16 cellular contexts compared by ENCODE assay signal in genomic region chrX:17520206-17520605, GRCh38.
DNase-seq lines count a peak whose midpoint lies in the region; ATAC-seq and TF ChIP-seq lines count a peak whose summit lies in the region.
"Had no signal": no experiment of that assay in that cellular context is flagged by ENCODE, and none has a peak within 500 bp of the region (broad histone marks: within the 10 kb centered on the region; RNA-seq: fewer than 3 reads in every experiment).

No MANE protein-coding gene starts in this region.

- H3K4me3 Mint-ChIP-seq in brain (no peak overlapping the region), glutamatergic neuron (ENCODE audit: unreplicated experiment) (no peak overlapping the region)
- H3K4me3 Mint-ChIP-seq: CD14-positive monocyte had no signal

- H3K36me3 Mint-ChIP-seq in brain (peaks cover 6% of the 10 kb centered on the region), glutamatergic neuron (ENCODE audit: unreplicated experiment) (no peaks in the 10 kb centered on the region)

- WGBS in SK-N-SH (ENCODE audit: low lambda C conversion rate): 56% methylated on average over 1 of the region's 1 CpG
- 40 to 76% (median 66%) methylated on average over 1 of the region's 1 CpG for WGBS in adrenal gland, 4 donors

- H3K4me3 ChIP-seq in SK-N-SH (ENCODE audit: low read depth in 2 of 2, low read length in 1 of 2) (no peak overlapping the region), subcutaneous abdominal adipose tissue (ENCODE audit: low read depth in 1 of 5, low read length in 5 of 5) (no peak overlapping the region), adrenal gland (no peak overlapping the region)
- H3K4me3 ChIP-seq: MG63 had no signal

- intact Hi-C loops in adrenal gland (cut with DNase I): no loop called here

- H2AFZ ChIP-seq in SK-N-SH (ENCODE audit: low read depth): no peak overlapping the region

- no peaks in the 10 kb centered on the region for H3K9me2 ChIP-seq in SK-N-SH

- H3K4me1 Mint-ChIP-seq in brain (peaks cover 37% of the 10 kb centered on the region), glutamatergic neuron (ENCODE audit: low read depth, unreplicated experiment) (peaks cover 24% of the 10 kb centered on the region)

- H3K9me3 ChIP-seq in SK-N-SH (no peaks in the 10 kb centered on the region), subcutaneous abdominal adipose tissue (ENCODE audit: control insufficient read depth in 5 of 5, low read length in 5 of 5) (peaks cover 0 to 4% (median 0%) of the 10 kb centered on the region in 5 donors), adrenal gland (replicated peaks in 1 of 3) (no peaks in the 10 kb centered on the region)
- H3K9me3 ChIP-seq: MG63 had no signal

- H3F3A ChIP-seq in SK-N-SH (replicated peaks; ENCODE audit: insufficient read depth): no peaks in the 10 kb centered on the region

- no peak for TF ChIP-seq CTCF in SK-N-SH (IDR thresholded peaks at IDR 0.05)
- no peak for TF ChIP-seq CTCF in brain (conservative IDR thresholded peaks at IDR 0.05)
- no peak for TF ChIP-seq CTCF in glutamatergic neuron (IDR thresholded peaks at IDR 0.05; ENCODE audit: partially characterized antibody, unreplicated experiment)
- no peak for TF ChIP-seq CTCF in adrenal gland (IDR thresholded peaks at IDR 0.05)

- H3K27me3 Mint-ChIP-seq in brain (peaks cover 6% of the 10 kb centered on the region), glutamatergic neuron (ENCODE audit: unreplicated experiment) (no peaks in the 10 kb centered on the region)

- no peaks in the 10 kb centered on the region for H3K79me2 ChIP-seq in SK-N-SH (ENCODE audit: insufficient read depth)

- H3K27ac ChIP-seq in SK-N-SH (ENCODE audit: low read depth in 2 of 2, low read length in 1 of 2): no peak overlapping the region; a peak in 1 of 4 replicates
- peak overlapping the region; percentile 78 for H3K27ac ChIP-seq in subcutaneous abdominal adipose tissue (ENCODE audit: low read depth, low read length)
- H3K27ac ChIP-seq in adrenal gland: no peak overlapping the region
- H3K27ac ChIP-seq: 22Rv1, KMS-11 had no signal

- POLR2A ChIA-PET in SK-N-SH (lab: Yijun Ruan, JAX): no interaction called here

- H3K27me3 ChIP-seq in SK-N-SH (ENCODE audit: insufficient read depth): no peaks in the 10 kb centered on the region
- peaks cover 0 to 5% (median 0%) of the 10 kb centered on the region in 5 donors for H3K27me3 ChIP-seq in subcutaneous abdominal adipose tissue (ENCODE audit: control insufficient read depth in 5 of 5, insufficient read depth in 4 of 5, low read length in 5 of 5)
- H3K27me3 ChIP-seq in adrenal gland: no peaks in the 10 kb centered on the region
- H3K27me3 ChIP-seq: MG63 had no signal

- no peak overlapping the region for H3K9ac ChIP-seq in SK-N-SH
- peak overlapping the region in 1 of 5 donors; percentile 3 for H3K9ac ChIP-seq in subcutaneous abdominal adipose tissue (ENCODE audit: low read length in 5 of 5)
- H3K9ac ChIP-seq: KMS-11 had no signal

- no peak overlapping the region for H3K4me2 ChIP-seq in SK-N-SH
- H3K4me2 ChIP-seq: KMS-11 had no signal

- 0 out of 2 replicates have a peak, but pooled peaks cover 3% of the 10 kb centered on the region for H4K20me1 ChIP-seq in SK-N-SH (ENCODE audit: insufficient read depth)

- H3K4me1 ChIP-seq in SK-N-SH (ENCODE audit: control insufficient read depth in 1 of 2, insufficient read depth in 2 of 2, low read depth in 1 of 2, low read length in 1 of 2) (peaks cover 0 to 4% of the 10 kb centered on the region in 2 experiments; a peak in 2 of 4 replicates), subcutaneous abdominal adipose tissue (ENCODE audit: control insufficient read depth in 5 of 5, insufficient read depth in 5 of 5, low read length in 5 of 5) (peaks cover 0 to 12% (median 12%) of the 10 kb centered on the region in 5 donors), adrenal gland (replicated peaks in 1 of 2) (peaks cover 9 to 13% of the 10 kb centered on the region in 2 donors)

- TF ChIP-seq POLR2A in adrenal gland (IDR thresholded peaks at IDR 0.05): no peak

- TF ChIP-seq EP300 in SK-N-SH (IDR thresholded peaks at IDR 0.05; ENCODE audit: borderline replicate concordance in 1 of 2, low read depth in 1 of 2, low read length in 1 of 2): no peak

- CTCF ChIA-PET in SK-N-SH (lab: Yijun Ruan, JAX): interaction anchor here (2.8 kb wide), 1 partner anchor 71 kb away, joined by 14 read pairs; no protein-coding TSS in a partner anchor

- no peak for TF ChIP-seq RAD21 in SK-N-SH (IDR thresholded peaks at IDR 0.05; ENCODE audit: low read length)

- peak overlapping the region in 3 of 5 experiments; percentile 43 to 74 (median 61) for H3K27ac Mint-ChIP-seq in brain
- peak overlapping the region; percentile 30 for H3K27ac Mint-ChIP-seq in glutamatergic neuron (ENCODE audit: unreplicated experiment)
- H3K27ac Mint-ChIP-seq: CD14-positive monocyte had no signal

- no peak for DNase-seq in SK-N-SH
- no peak for DNase-seq in glutamatergic neuron
- DNase-seq in NCI-H774 (lab: John Stamatoyannopoulos, UW): no peak
- DNase-seq in adrenal gland: no peak
- DNase-seq: COR-L47, MG63, NCI-H1092 treated with DMSO at 0.1 percent for 48 hours, NCI-H1694, NCI-H446 had no signal

- ATAC-seq in SK-N-SH treated with all-trans-retinoic acid at 6 μM for 48 hours (0 out of 3 replicates have a peak, but pooled peaks have one; percentile 43), HG02623 (IDR thresholded peaks at IDR 0.05; ENCODE audit: unreplicated experiment) (no peak)

- H3K36me3 ChIP-seq in SK-N-SH (replicated peaks in 1 of 2; ENCODE audit: control insufficient read depth in 1 of 2, insufficient read depth in 2 of 2, low read length in 1 of 2): no peaks in the 10 kb centered on the region
- no peaks in the 10 kb centered on the region for H3K36me3 ChIP-seq in subcutaneous abdominal adipose tissue (ENCODE audit: control insufficient read depth in 5 of 5, insufficient read depth in 5 of 5, low read length in 5 of 5)
- no peaks in the 10 kb centered on the region for H3K36me3 ChIP-seq in adrenal gland (replicated peaks in 1 of 2)
- H3K36me3 ChIP-seq: MG63 had no signal

- peaks cover 0 to 3% (median 0%) of the 10 kb centered on the region in 5 experiments for H3K9me3 Mint-ChIP-seq in brain
- no peaks in the 10 kb centered on the region for H3K9me3 Mint-ChIP-seq in glutamatergic neuron (ENCODE audit: unreplicated experiment)

TF ChIP-seq in SK-N-SH treated with all-trans-retinoic acid at 6 μM for 48 hours, 23 proteins besides CTCF, POLR2A, EP300 and RAD21:
- no peak for TF ChIP-seq ESRRG (CRISPR knock-in tag; IDR thresholded peaks at IDR 0.05)
- no peak for TF ChIP-seq ZNF8 (CRISPR knock-in tag; IDR thresholded peaks at IDR 0.05)
- no peak for TF ChIP-seq ZFP3 (CRISPR knock-in tag; IDR thresholded peaks at IDR 0.05)
- no peak for TF ChIP-seq ISL1 (CRISPR knock-in tag; IDR thresholded peaks at IDR 0.05)
TF ChIP-seq in SK-N-SH treated with all-trans-retinoic acid at 6 μM for 48 hours: peak in this region for 0.

TF ChIP-seq in SK-N-SH, 30 proteins besides CTCF, POLR2A, EP300 and RAD21:
- TF ChIP-seq FOXJ3 (CRISPR knock-in tag; IDR thresholded peaks at IDR 0.05) (no peak), REST (IDR thresholded peaks at IDR 0.05; ENCODE audit: low read depth, low read length) (no peak), CHD2 (IDR thresholded peaks at IDR 0.05; ENCODE audit: low read length, partially characterized antibody) (no peak), GABPA (IDR thresholded peaks at IDR 0.05; ENCODE audit: low read depth) (no peak)
